9 cellular contexts compared by ENCODE assay signal in genomic region chr12:27207626-27208413, GRCh38. TPM values are rescaled to one million over a fixed set of nuclear protein-coding genes. Genes with fewer than 3 reads are reported as not detected.
DNase-seq lines count a peak whose midpoint lies in the region; ATAC-seq and TF ChIP-seq lines count a peak whose summit lies in the region.
"Had no signal": no experiment of that assay in that cellular context is flagged by ENCODE, and none has a peak within 500 bp of the region (broad histone marks: within the 10 kb centered on the region; RNA-seq: fewer than 3 reads in every experiment).

No MANE protein-coding gene starts in this region.

- H3K27ac Mint-ChIP-seq in progenitor cell of endocrine pancreas = peak overlapping the region; percentile 57

- 44 to 49% methylated on average over 9 of the region's 9 CpGs for WGBS in lower leg skin, 2 donors

- H3K27me3 Mint-ChIP-seq in progenitor cell of endocrine pancreas = no peaks in the 10 kb centered on the region
- H3K27me3 Mint-ChIP-seq: central memory CD8-positive, alpha-beta T cell had no signal

- H3K9me3 Mint-ChIP-seq in progenitor cell of endocrine pancreas (ENCODE audit: low read depth) = peaks cover 23% of the 10 kb centered on the region

- ATAC-seq in GM18858 (IDR thresholded peaks at IDR 0.05; ENCODE audit: unreplicated experiment) (peak; percentile 91), GM21576 (IDR thresholded peaks at IDR 0.05; ENCODE audit: unreplicated experiment) (peak; percentile 85), HG03565 (IDR thresholded peaks at IDR 0.05; ENCODE audit: unreplicated experiment) (peak; percentile 89), left cardiac atrium (no peak)

- no peak for TF ChIP-seq POLR2A in lower leg skin (IDR thresholded peaks at IDR 0.05)

- peaks cover 2% of the 10 kb centered on the region for H3K36me3 Mint-ChIP-seq in progenitor cell of endocrine pancreas (ENCODE audit: insufficient read depth)

- intact Hi-C loops in lower leg skin (cut with DNase I; ENCODE audit: low total_unique reads) = no loop called here
- intact Hi-C loops in left cardiac atrium (cut with DNase I) = no loop called here

- H3K4me1 Mint-ChIP-seq in progenitor cell of endocrine pancreas (ENCODE audit: low read depth) = peaks cover 13% of the 10 kb centered on the region
- H3K4me1 Mint-ChIP-seq: central memory CD8-positive, alpha-beta T cell had no signal

- no peak overlapping the region for H3K4me3 ChIP-seq in lower leg skin (ENCODE audit: low read depth, poor library complexity, severe bottlenecking)

- H3K4me3 Mint-ChIP-seq in progenitor cell of endocrine pancreas (ENCODE audit: low read depth) = no peak overlapping the region
- H3K4me3 Mint-ChIP-seq: central memory CD8-positive, alpha-beta T cell had no signal

- TF ChIP-seq CTCF in progenitor cell of endocrine pancreas (IDR thresholded peaks at IDR 0.05; ENCODE audit: unreplicated experiment) = no peak
- TF ChIP-seq CTCF in lower leg skin (IDR thresholded peaks at IDR 0.05) = no peak

- DNase-seq in progenitor cell of endocrine pancreas (ENCODE audit: low spot score, unreplicated experiment) (no peak), lower leg skin (ENCODE audit: low spot score in 2 of 2) (no peak), HCEC 1CT (no peak), NCI-H2081 treated with DMSO at 0.1 percent for 48 hours (lab: John Stamatoyannopoulos, UW) (no peak), left cardiac atrium (no peak)

RNA-seq across cellular contexts. Expression of gene STK38L, which starts 36.3 kb away (rescaled TPM):
- total RNA-seq in progenitor cell of endocrine pancreas (145 and 149 TPM in 2 replicates), lower leg skin (10 to 100 TPM; 19.1 to 39.2 (median 27.1) TPM), left cardiac atrium (100 to 1,000 TPM in 1 of 2 donors, 10 to 100 TPM in 1; 70.6 to 135 TPM)

Comparison
In these comparisons a context has a peak if more than half of its experiments do, and no peak if none do; other contexts are left out.
1. ATAC-seq: peak in GM18858 (single experiment), GM21576 (single experiment) and HG03565 (single experiment); none in left cardiac atrium (0 of 2).